Comparison of ENCODE assay signal across 20 cellular contexts in the genomic region with DNA sequence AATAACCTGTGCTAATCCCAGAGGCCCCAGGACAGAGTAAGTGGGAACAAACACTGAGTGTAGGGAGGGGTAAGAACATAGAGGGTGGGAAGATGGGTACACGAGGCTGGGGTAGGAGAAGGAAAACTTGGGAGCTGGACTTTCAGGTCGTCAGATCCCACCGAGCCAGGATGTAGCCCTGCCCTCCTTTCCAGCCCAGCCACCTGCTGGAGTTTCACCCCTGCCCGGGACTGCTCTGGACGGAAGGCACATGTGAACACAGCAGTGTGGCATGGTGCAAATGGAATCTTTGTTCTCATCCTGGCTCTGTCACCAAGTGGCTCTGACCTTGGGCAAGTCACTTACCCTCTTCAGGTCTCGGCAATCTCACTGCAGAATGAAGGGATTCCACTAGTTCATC. TPM values are rescaled to one million over a fixed set of nuclear protein-coding genes. Genes with fewer than 3 reads are reported as not detected.
A peak's percentile ranks its signal among the peaks of the same experiment; 100 is the strongest.
DNase-seq lines count a peak whose midpoint lies in the region; ATAC-seq and TF ChIP-seq lines count a peak whose summit lies in the region.
"Had no signal": no experiment of that assay in that cellular context is flagged by ENCODE, and none has a peak within 500 bp of the region (broad histone marks: within the 10 kb centered on the region; RNA-seq: fewer than 3 reads in every experiment).

No MANE protein-coding gene starts in this region.

- H3K27ac Mint-ChIP-seq in mesothelial cell of epicardium, result peak overlapping the region; percentile 58
- H3K27ac Mint-ChIP-seq: activated naive CD8-positive, alpha-beta T cell; B cell had no signal

- no peaks in the 10 kb centered on the region for H3K27me3 ChIP-seq in heart left ventricle
- H3K27me3 ChIP-seq in upper lobe of left lung, result no peaks in the 10 kb centered on the region

- H3K4me1 ChIP-seq in heart left ventricle (peaks cover 14 to 52% (median 32%) of the 10 kb centered on the region in 12 donors), upper lobe of left lung (peaks cover 21 to 34% (median 24%) of the 10 kb centered on the region in 4 donors), mucosa of descending colon (ENCODE audit: low read depth) (no peaks in the 10 kb centered on the region)

- ATAC-seq in heart left ventricle (peak in 3 of 4 donors; percentile 11 to 19 (median 11)), upper lobe of left lung (ENCODE audit: low FRiP score in 2 of 2) (no peak), mucosa of descending colon (no peak)
- ATAC-seq: T-cell had no signal

- H3K9me3 ChIP-seq in heart left ventricle (no peaks in the 10 kb centered on the region), upper lobe of left lung (no peaks in the 10 kb centered on the region), mucosa of descending colon (no peaks in the 10 kb centered on the region)
- H3K9me3 ChIP-seq: breast epithelium, esophagus squamous epithelium, thoracic aorta had no signal

- DNase-seq in DMS53 (lab: John Stamatoyannopoulos, UW) (peak; percentile 27), DMS53 treated with DMSO at 0.1 percent for 48 hours (lab: John Stamatoyannopoulos, UW; ENCODE audit: unreplicated experiment) (no peak), heart left ventricle (no peak), mesothelial cell of epicardium (ENCODE audit: low spot score in 2 of 2, unreplicated experiment in 2 of 2) (no peak), upper lobe of left lung (no peak), NCI-H774 (lab: John Stamatoyannopoulos, UW) (no peak), mucosa of descending colon (no peak)
- DNase-seq in stimulated activated CD4-positive, alpha-beta T cell treated with anti-CD3 and anti-CD28 coated beads, Interleukin-4, amount 100 ng/mL, for 4 hours, result no peak
- DNase-seq: activated CD4-positive, alpha-beta T cell treated with anti-CD3 and anti-CD28 coated beads, Interleukin-2, amount 50 U/mL, for 48 hours; activated T-cell treated with anti-CD3 and anti-CD28 coated beads, Interleukin-2, amount 50 U/mL, for 48 hours; esophagus squamous epithelium; NCI-H1092; NCI-H748 treated with DMSO at 0.1 percent for 48 hours; T-cell had no signal

- TF ChIP-seq POLR2A in heart left ventricle (IDR thresholded peaks at IDR 0.05), result no peak
- no peak for TF ChIP-seq POLR2A in upper lobe of left lung (IDR thresholded peaks at IDR 0.05)

- H3K27ac ChIP-seq in heart left ventricle (peak overlapping the region; percentile 15 to 86 (median 74)), upper lobe of left lung (peak overlapping the region in 3 of 4 donors; percentile 41 to 68 (median 59))
- H3K27ac ChIP-seq: 22Rv1, thoracic aorta had no signal

- no peak for TF ChIP-seq EP300 in upper lobe of left lung (IDR thresholded peaks at IDR 0.05)

- TF ChIP-seq CTCF in heart left ventricle (IDR thresholded peaks at IDR 0.05) (no peak), mesothelial cell of epicardium (IDR thresholded peaks at IDR 0.05; ENCODE audit: unreplicated experiment) (no peak), upper lobe of left lung (IDR thresholded peaks at IDR 0.05) (no peak), mucosa of descending colon (IDR thresholded peaks at IDR 0.05) (no peak)

- H3K4me3 ChIP-seq in heart left ventricle (no peak overlapping the region), upper lobe of left lung (no peak overlapping the region), mucosa of descending colon (no peak overlapping the region)
- H3K4me3 ChIP-seq: breast epithelium, esophagus squamous epithelium, smooth muscle cell, thoracic aorta had no signal

- WGBS in heart left ventricle, 4 donors, result 49 to 63% (median 51%) methylated on average over 6 of the region's 6 CpGs
- 52 to 69% methylated on average over 6 of the region's 6 CpGs for WGBS in upper lobe of left lung, 2 donors

- peaks cover 0 to 85% (median 36%) of the 10 kb centered on the region in 9 donors for H3K36me3 ChIP-seq in heart left ventricle
- peaks cover 0 to 81% (median 11%) of the 10 kb centered on the region in 4 donors for H3K36me3 ChIP-seq in upper lobe of left lung
- no peaks in the 10 kb centered on the region for H3K36me3 ChIP-seq in mucosa of descending colon (ENCODE audit: low read depth)
- H3K36me3 ChIP-seq: breast epithelium, thoracic aorta had no signal

- H3K9me3 Mint-ChIP-seq in mesothelial cell of epicardium, result no peaks in the 10 kb centered on the region
- H3K9me3 Mint-ChIP-seq: T-cell had no signal

- H3K4me3 Mint-ChIP-seq in mesothelial cell of epicardium, result no peak overlapping the region
- H3K4me3 Mint-ChIP-seq: activated naive CD8-positive, alpha-beta T cell; B cell; T-cell had no signal

- peaks cover 13% of the 10 kb centered on the region for H3K4me1 Mint-ChIP-seq in mesothelial cell of epicardium

- intact Hi-C loops in heart left ventricle (cut with DNase I), result loop anchor here in 2 of 10 donors (10.0 kb wide), 2 partner anchors 51 to 81 kb away; partner anchors contain the start of gene PODXL (in 1 of the 2)
- intact Hi-C loops in mucosa of descending colon (cut with DNase I, micrococcal nuclease), result no loop called here

- no peaks in the 10 kb centered on the region for H3K27me3 Mint-ChIP-seq in mesothelial cell of epicardium (ENCODE audit: low read depth)

- peaks cover 4% of the 10 kb centered on the region for H3K36me3 Mint-ChIP-seq in mesothelial cell of epicardium
- H3K36me3 Mint-ChIP-seq: activated naive CD8-positive, alpha-beta T cell had no signal

RNA-seq across cellular contexts. Expression of gene PODXL, which starts 52.8 kb away (rescaled TPM):
- total RNA-seq in heart left ventricle, result 100 to 1,000 TPM in 1 of 9 donors, 10 to 100 TPM in 8; 57.7 to 230 (median 75.1) TPM
- 10 to 100 TPM; 30.9 to 64.6 TPM for polyA plus RNA-seq in heart left ventricle
- 213 to 245 TPM (median 216 TPM) in 3 replicates for total RNA-seq in mesothelial cell of epicardium
- total RNA-seq in upper lobe of left lung, result 100 to 1,000 TPM in 3 of 6 donors, 10 to 100 TPM in 3; 57.0 to 108 (median 96.6) TPM
- 10 to 100 TPM; 11.8 to 25.6 (median 12.8) TPM for total RNA-seq in mucosa of descending colon

Comparison
In these comparisons a context has a peak if more than half of its experiments do, and no peak if none do; other contexts are left out.
1. ATAC-seq: peak in heart left ventricle (3 of 4); none in upper lobe of left lung (0 of 2) and mucosa of descending colon (single experiment).